Comparison of ENCODE assay signal across 1 cellular context in the genomic region with DNA sequence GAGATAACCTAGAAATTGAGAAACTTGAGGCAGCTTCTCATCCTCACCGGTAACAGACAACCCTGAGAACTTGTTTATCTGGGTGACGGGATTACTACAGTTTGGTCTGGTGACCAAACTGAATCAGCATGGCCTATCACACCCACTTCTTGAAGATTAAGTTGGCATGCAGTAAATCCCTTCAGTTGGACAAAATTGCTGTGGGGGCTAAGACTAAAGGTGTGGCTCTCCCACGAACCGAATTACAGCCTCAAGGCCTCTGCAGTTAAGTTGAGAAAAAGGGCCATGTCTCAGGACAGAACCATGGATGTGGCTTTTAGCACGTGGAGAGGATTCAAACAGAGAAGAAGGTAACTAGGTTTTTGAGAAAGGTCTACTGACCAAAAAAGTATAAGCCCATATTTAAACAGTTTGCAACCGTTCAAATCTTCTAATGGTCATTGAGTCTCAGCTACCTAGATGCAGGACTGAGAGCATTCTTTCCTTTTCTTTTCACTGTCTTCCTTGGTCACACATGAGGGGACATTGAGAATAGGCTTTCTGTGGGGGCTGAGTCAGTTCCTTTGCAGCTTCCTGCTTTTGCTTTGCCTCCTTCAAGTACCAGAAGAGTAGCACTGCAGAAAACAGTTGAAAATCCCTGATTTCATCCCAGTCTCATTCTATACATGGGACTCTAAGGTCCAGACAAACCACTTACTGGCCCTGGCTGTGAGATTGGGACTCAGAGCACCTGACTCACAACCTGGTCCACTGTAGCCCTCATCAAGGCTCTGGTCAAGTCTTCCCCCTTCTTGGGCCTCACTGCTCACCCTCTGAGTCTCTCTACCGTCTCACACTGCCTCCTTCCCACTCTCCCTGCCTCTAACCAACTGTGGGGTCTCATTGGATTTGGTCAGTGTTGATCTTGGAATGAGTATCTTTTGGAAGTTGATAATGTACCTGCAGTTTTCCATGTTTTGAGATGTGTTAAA.
TF ChIP-seq lines count a peak whose summit lies in the region.

No MANE protein-coding gene starts in this region.

TF ChIP-seq in K562, 482 proteins besides CTCF, POLR2A, EP300 and RAD21 (continued from another document):
- TF ChIP-seq, protein P1, sequence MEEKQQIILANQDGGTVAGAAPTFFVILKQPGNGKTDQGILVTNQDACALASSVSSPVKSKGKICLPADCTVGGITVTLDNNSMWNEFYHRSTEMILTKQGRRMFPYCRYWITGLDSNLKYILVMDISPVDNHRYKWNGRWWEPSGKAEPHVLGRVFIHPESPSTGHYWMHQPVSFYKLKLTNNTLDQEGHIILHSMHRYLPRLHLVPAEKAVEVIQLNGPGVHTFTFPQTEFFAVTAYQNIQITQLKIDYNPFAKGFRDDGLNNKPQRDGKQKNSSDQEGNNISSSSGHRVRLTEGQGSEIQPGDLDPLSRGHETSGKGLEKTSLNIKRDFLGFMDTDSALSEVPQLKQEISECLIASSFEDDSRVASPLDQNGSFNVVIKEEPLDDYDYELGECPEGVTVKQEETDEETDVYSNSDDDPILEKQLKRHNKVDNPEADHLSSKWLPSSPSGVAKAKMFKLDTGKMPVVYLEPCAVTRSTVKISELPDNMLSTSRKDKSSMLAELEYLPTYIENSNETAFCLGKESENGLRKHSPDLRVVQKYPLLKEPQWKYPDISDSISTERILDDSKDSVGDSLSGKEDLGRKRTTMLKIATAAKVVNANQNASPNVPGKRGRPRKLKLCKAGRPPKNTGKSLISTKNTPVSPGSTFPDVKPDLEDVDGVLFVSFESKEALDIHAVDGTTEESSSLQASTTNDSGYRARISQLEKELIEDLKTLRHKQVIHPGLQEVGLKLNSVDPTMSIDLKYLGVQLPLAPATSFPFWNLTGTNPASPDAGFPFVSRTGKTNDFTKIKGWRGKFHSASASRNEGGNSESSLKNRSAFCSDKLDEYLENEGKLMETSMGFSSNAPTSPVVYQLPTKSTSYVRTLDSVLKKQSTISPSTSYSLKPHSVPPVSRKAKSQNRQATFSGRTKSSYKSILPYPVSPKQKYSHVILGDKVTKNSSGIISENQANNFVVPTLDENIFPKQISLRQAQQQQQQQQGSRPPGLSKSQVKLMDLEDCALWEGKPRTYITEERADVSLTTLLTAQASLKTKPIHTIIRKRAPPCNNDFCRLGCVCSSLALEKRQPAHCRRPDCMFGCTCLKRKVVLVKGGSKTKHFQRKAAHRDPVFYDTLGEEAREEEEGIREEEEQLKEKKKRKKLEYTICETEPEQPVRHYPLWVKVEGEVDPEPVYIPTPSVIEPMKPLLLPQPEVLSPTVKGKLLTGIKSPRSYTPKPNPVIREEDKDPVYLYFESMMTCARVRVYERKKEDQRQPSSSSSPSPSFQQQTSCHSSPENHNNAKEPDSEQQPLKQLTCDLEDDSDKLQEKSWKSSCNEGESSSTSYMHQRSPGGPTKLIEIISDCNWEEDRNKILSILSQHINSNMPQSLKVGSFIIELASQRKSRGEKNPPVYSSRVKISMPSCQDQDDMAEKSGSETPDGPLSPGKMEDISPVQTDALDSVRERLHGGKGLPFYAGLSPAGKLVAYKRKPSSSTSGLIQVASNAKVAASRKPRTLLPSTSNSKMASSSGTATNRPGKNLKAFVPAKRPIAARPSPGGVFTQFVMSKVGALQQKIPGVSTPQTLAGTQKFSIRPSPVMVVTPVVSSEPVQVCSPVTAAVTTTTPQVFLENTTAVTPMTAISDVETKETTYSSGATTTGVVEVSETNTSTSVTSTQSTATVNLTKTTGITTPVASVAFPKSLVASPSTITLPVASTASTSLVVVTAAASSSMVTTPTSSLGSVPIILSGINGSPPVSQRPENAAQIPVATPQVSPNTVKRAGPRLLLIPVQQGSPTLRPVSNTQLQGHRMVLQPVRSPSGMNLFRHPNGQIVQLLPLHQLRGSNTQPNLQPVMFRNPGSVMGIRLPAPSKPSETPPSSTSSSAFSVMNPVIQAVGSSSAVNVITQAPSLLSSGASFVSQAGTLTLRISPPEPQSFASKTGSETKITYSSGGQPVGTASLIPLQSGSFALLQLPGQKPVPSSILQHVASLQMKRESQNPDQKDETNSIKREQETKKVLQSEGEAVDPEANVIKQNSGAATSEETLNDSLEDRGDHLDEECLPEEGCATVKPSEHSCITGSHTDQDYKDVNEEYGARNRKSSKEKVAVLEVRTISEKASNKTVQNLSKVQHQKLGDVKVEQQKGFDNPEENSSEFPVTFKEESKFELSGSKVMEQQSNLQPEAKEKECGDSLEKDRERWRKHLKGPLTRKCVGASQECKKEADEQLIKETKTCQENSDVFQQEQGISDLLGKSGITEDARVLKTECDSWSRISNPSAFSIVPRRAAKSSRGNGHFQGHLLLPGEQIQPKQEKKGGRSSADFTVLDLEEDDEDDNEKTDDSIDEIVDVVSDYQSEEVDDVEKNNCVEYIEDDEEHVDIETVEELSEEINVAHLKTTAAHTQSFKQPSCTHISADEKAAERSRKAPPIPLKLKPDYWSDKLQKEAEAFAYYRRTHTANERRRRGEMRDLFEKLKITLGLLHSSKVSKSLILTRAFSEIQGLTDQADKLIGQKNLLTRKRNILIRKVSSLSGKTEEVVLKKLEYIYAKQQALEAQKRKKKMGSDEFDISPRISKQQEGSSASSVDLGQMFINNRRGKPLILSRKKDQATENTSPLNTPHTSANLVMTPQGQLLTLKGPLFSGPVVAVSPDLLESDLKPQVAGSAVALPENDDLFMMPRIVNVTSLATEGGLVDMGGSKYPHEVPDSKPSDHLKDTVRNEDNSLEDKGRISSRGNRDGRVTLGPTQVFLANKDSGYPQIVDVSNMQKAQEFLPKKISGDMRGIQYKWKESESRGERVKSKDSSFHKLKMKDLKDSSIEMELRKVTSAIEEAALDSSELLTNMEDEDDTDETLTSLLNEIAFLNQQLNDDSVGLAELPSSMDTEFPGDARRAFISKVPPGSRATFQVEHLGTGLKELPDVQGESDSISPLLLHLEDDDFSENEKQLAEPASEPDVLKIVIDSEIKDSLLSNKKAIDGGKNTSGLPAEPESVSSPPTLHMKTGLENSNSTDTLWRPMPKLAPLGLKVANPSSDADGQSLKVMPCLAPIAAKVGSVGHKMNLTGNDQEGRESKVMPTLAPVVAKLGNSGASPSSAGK (IDR thresholded peaks at IDR 0.05): peak; percentile 52; the same call in 1 of the 2 replicates
- TF ChIP-seq, protein P2, sequence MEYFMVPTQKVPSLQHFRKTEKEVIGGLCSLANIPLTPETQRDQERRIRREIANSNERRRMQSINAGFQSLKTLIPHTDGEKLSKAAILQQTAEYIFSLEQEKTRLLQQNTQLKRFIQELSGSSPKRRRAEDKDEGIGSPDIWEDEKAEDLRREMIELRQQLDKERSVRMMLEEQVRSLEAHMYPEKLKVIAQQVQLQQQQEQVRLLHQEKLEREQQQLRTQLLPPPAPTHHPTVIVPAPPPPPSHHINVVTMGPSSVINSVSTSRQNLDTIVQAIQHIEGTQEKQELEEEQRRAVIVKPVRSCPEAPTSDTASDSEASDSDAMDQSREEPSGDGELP (CRISPR knock-in tag; IDR thresholded peaks at IDR 0.05; ENCODE audit: borderline replicate concordance): no peak
